Comparison of ENCODE assay signal across 28 cellular contexts in genomic region chr11:108012139-108012725, GRCh38.
"Had no signal": no experiment of that assay in that cellular context is flagged by ENCODE, and none has a peak within 500 bp of the region (broad histone marks: within the 10 kb centered on the region; RNA-seq: fewer than 3 reads in every experiment).

No MANE protein-coding gene starts in this region.

- DNase-seq: activated CD8-positive, alpha-beta memory T cell treated with anti-CD3 and anti-CD28 coated beads, Interleukin-2, amount 50 U/mL, for 48 hours; activated naive CD4-positive, alpha-beta T cell; activated naive CD8-positive, alpha-beta T cell treated with anti-CD3 and anti-CD28 coated beads, Interleukin-2, amount 10 ng/mL, durations not matched to agents 7 days and 5 days; activated T-cell treated with anti-CD3 and anti-CD28 coated beads, Interleukin-2, amount 50 U/mL, for 4 hours; amniotic stem cell; effector memory CD8-positive, alpha-beta T cell; hypothalamus; left ventricle myocardium superior; mammary epithelial cell; naive thymus-derived CD8-positive, alpha-beta T cell; ovary; stimulated activated CD4-positive, alpha-beta T cell treated with anti-CD3 and anti-CD28 coated beads, Interleukin-12 subunit alpha, Interleukin-12 subunit beta, amount 100 ng/mL, for 4 hours; stimulated activated CD4-positive, alpha-beta T cell treated with anti-CD3 and anti-CD28 coated beads, Interleukin-1b, Interleukin-23, amount 100 ng/mL, for 48 hours; stimulated activated naive CD8-positive, alpha-beta T cell treated with anti-CD3 and anti-CD28 coated beads, Interleukin-15, amount 100 ng/mL, for 72 hours; T-helper 9 cell; tibial artery had no signal

- H3K9me3 Mint-ChIP-seq: activated naive CD8-positive, alpha-beta T cell treated with anti-CD3 and anti-CD28 coated beads, Interleukin-2, amount 10 ng/mL, durations not matched to agents 7 days and 5 days; activated T-cell treated with anti-CD3 and anti-CD28 coated beads, Interleukin-2, amount 50 U/mL, for 4 hours; activated T-helper 2 cell treated with anti-CD3 and anti-CD28 coated beads, Interferon-gamma antibody, Interleukin-2, Interleukin-4, amounts not matched to agents 10 μg/mL and 5 μg/mL and 100 μg/mL, durations not matched to agents 14 hours and 24 hours and 36 hours; central memory CD8-positive, alpha-beta T cell; effector memory CD8-positive, alpha-beta T cell; mesothelial cell of epicardium; naive thymus-derived CD8-positive, alpha-beta T cell; stimulated activated effector memory CD8-positive, alpha-beta T cell treated with anti-CD3 and anti-CD28 coated beads, Interleukin-12 subunit alpha, Interleukin-12 subunit beta, amount 100 ng/mL, for 72 hours; stimulated activated naive CD8-positive, alpha-beta T cell treated with anti-CD3 and anti-CD28 coated beads, Interleukin-15, amount 100 ng/mL, for 72 hours had no signal

- H3K36me3 ChIP-seq: breast epithelium, neutrophil, ovary, prostate gland, right atrium auricular region, tibial artery had no signal

- ATAC-seq: activated T-cell treated with anti-CD3 and anti-CD28 coated beads, Interleukin-2, amount 50 U/mL, for 4 hours; effector memory CD8-positive, alpha-beta T cell; left ventricle myocardium superior; naive thymus-derived CD8-positive, alpha-beta T cell; stimulated activated effector memory CD8-positive, alpha-beta T cell treated with anti-CD3 and anti-CD28 coated beads, Interleukin-12 subunit alpha, Interleukin-12 subunit beta, amount 100 ng/mL, for 72 hours; stimulated activated naive CD8-positive, alpha-beta T cell treated with anti-CD3 and anti-CD28 coated beads, Interleukin-15, amount 100 ng/mL, for 72 hours had no signal

- H3K36me3 Mint-ChIP-seq: mesothelial cell of epicardium had no signal

- H3K4me1 ChIP-seq: prostate gland had no signal

- FAIRE-seq: colon, endothelial cell of umbilical vein, frontal cortex had no signal

- H3K9me3 ChIP-seq: breast epithelium, esophagus muscularis mucosa, neutrophil, ovary, prostate gland, right atrium auricular region, tibial artery had no signal

- H3K27me3 ChIP-seq: breast epithelium, esophagus muscularis mucosa, neutrophil, ovary, right atrium auricular region, tibial artery had no signal

- H3K4me3 ChIP-seq: breast epithelium, esophagus muscularis mucosa, ovary, prostate gland, right atrium auricular region, tibial artery had no signal

- H3K27ac Mint-ChIP-seq: activated naive CD8-positive, alpha-beta T cell treated with anti-CD3 and anti-CD28 coated beads, Interleukin-2, amount 10 ng/mL, durations not matched to agents 7 days and 5 days; activated T-helper 2 cell treated with anti-CD3 and anti-CD28 coated beads, Interferon-gamma antibody, Interleukin-2, Interleukin-4, amounts not matched to agents 10 μg/mL and 5 μg/mL and 100 μg/mL, durations not matched to agents 14 hours and 24 hours and 36 hours; effector memory CD8-positive, alpha-beta T cell; mesothelial cell of epicardium; stimulated activated effector memory CD8-positive, alpha-beta T cell treated with anti-CD3 and anti-CD28 coated beads, Interleukin-12 subunit alpha, Interleukin-12 subunit beta, amount 100 ng/mL, for 72 hours had no signal

- H3K27ac ChIP-seq: breast epithelium, esophagus muscularis mucosa, neutrophil, ovary, prostate gland, right atrium auricular region, tibial artery had no signal
